23 cellular contexts compared by ENCODE assay signal in the genomic region with DNA sequence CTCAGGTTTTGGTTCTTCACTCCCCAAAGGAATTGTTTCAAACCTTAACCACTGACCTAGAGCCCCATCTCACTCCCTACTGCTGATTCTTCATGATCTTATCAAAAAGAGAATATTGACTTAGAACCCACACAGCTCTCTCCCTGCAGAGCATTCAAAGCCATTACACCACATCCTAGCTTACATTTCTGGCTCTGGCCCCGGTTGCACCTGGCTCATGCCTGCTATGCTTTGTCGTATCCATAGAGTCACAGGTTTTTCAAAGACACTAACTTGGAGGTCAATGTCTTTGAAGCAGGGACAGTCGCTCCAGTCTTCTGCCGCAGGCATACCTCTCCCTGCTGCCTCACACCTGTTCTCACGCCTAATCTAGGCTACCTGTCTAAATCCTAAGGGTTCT. TPM values are rescaled to one million over a fixed set of nuclear protein-coding genes. Genes with fewer than 3 reads are reported as not detected.
"Had no signal": no experiment of that assay in that cellular context is flagged by ENCODE, and none has a peak within 500 bp of the region (broad histone marks: within the 10 kb centered on the region; RNA-seq: fewer than 3 reads in every experiment).

No MANE protein-coding gene starts in this region.

- H3K27me3 ChIP-seq: colonic mucosa, gastrocnemius medialis, heart right ventricle had no signal

- H3K27ac ChIP-seq: colonic mucosa, epithelial cell of prostate, esophagus squamous epithelium, gastrocnemius medialis, heart right ventricle, left lung, lower lobe of right lung had no signal

- H3K4me3 ChIP-seq: colonic mucosa, esophagus squamous epithelium, gastrocnemius medialis, heart right ventricle, left lung, lower lobe of right lung, mucosa of descending colon had no signal

- H3K4me1 ChIP-seq: colonic mucosa, esophagus squamous epithelium, gastrocnemius medialis had no signal

- H3K36me3 ChIP-seq: colonic mucosa, esophagus squamous epithelium, gastrocnemius medialis, left lung, lower lobe of right lung had no signal

- H3K9me3 ChIP-seq: colonic mucosa, esophagus squamous epithelium, gastrocnemius medialis, heart right ventricle, left lung, lower lobe of right lung, mucosa of descending colon had no signal

- DNase-seq: colonic mucosa; cortex of kidney; effector CD8-positive, alpha-beta T cell; effector memory CD8-positive, alpha-beta T cell; endodermal cell; erythroblast; esophagus squamous epithelium; foreskin fibroblast; foreskin melanocyte; gastrocnemius medialis; glutamatergic neuron; head of caudate nucleus; heart right ventricle; hippocampal formation; left cardiac atrium; left lung; left ventricle myocardium superior; lower lobe of right lung; mesenchymal stem cell; mucosa of descending colon; naive B cell had no signal

RNA-seq across cellular contexts. Expression of gene FGFBP2, which starts 42.7 kb away (rescaled TPM):
- polyA plus RNA-seq: keratinocyte had no signal
